In genomic region chr11:68020575-68020974, GRCh38 we compare ENCODE assay signal across 10 cellular contexts. TPM values are rescaled to one million over a fixed set of nuclear protein-coding genes. Genes with fewer than 3 reads are reported as not detected.
A peak's percentile ranks its signal among the peaks of the same experiment; 100 is the strongest.
DNase-seq lines count a peak whose midpoint lies in the region; ATAC-seq and TF ChIP-seq lines count a peak whose summit lies in the region.
"Had no signal": no experiment of that assay in that cellular context is flagged by ENCODE, and none has a peak within 500 bp of the region (broad histone marks: within the 10 kb centered on the region; RNA-seq: fewer than 3 reads in every experiment).

No MANE protein-coding gene starts in this region.

- H3K27me3 ChIP-seq in mammary epithelial cell (ENCODE audit: insufficient read depth, low read length) = no peaks in the 10 kb centered on the region

- H3K4me3 ChIP-seq in NB4 (ENCODE audit: low read depth, low read length) = no peak overlapping the region
- no peak overlapping the region for H3K4me3 ChIP-seq in mammary epithelial cell (replicated peaks in 1 of 3; ENCODE audit: insufficient read depth in 1 of 3, low read depth in 2 of 3, low read length in 3 of 3)
- H3K4me3 ChIP-seq: skin epidermis had no signal

- CTCF ChIA-PET in mammary epithelial cell (lab: Charles Lee; ENCODE audit: low non-redundant PET) = interaction anchor here (0.6 kb wide), 1 partner anchor 11 kb away, joined by 7 read pairs; no protein-coding TSS in a partner anchor

- no peak overlapping the region for H3K9ac ChIP-seq in mammary epithelial cell (ENCODE audit: insufficient read depth, low read length)

- peak; percentile 54 for DNase-seq in Daoy (ENCODE audit: low read depth)
- peak; percentile 63 for DNase-seq in NB4 (ENCODE audit: low read depth)
- DNase-seq in mammary epithelial cell = no peak
- peak; percentile 40 to 46 for DNase-seq in lung microvascular endothelial cell (ENCODE audit: low read depth in 2 of 2)
- no peak for DNase-seq in activated T-cell treated with anti-CD3 and anti-CD28 coated beads for 4 hours
- DNase-seq in NCI-H2081 treated with DMSO at 0.1 percent for 48 hours (lab: John Stamatoyannopoulos, UW) = no peak
- no peak for DNase-seq in MV-4-11 (lab: John Stamatoyannopoulos, UW)
- DNase-seq: activated T-cell treated with anti-CD3 and anti-CD28 coated beads, Interleukin-2, amount 50 U/mL, for 4 hours had no signal

- in situ Hi-C loops in mammary epithelial cell (cut with MboI; ENCODE audit: low sequenced_read_pairs in 2 of 2) = no loop called here

- no peaks in the 10 kb centered on the region for H3K9me3 ChIP-seq in mammary epithelial cell (replicated peaks; ENCODE audit: insufficient read depth, low read length)

- no peaks in the 10 kb centered on the region for H3K36me3 ChIP-seq in mammary epithelial cell (ENCODE audit: insufficient read depth, low read length)

- no peak for ATAC-seq in GM18520 (IDR thresholded peaks at IDR 0.05; ENCODE audit: unreplicated experiment)
- ATAC-seq: activated T-cell treated with anti-CD3 and anti-CD28 coated beads, Interleukin-2, amount 50 U/mL, for 4 hours had no signal

- H4K20me1 ChIP-seq in mammary epithelial cell (ENCODE audit: insufficient read depth, low read length) = no peaks in the 10 kb centered on the region

- H3K4me1 ChIP-seq in mammary epithelial cell (ENCODE audit: insufficient read depth, low read length) = peaks cover 12% of the 10 kb centered on the region

- H3K27ac ChIP-seq in mammary epithelial cell (ENCODE audit: insufficient read depth, low read depth, low read length) = no peak overlapping the region

- WGBS in mammary epithelial cell (ENCODE audit: low coverage, missing lambda C conversion rate) = 25% methylated on average over 10 of the region's 11 CpGs

- TF ChIP-seq CTCF in NB4 (IDR thresholded peaks at IDR 0.05; ENCODE audit: low read depth, low read length) (peak; percentile 28), mammary epithelial cell (conservative IDR thresholded peaks at IDR 0.05 in 1 of 2, IDR thresholded peaks at IDR 0.05 in 1 of 2; ENCODE audit: extremely low read depth in 1 of 2, insufficient read depth in 1 of 2, low read depth in 1 of 2, low read length in 2 of 2) (peak; percentile 8 to 41)

- no peak overlapping the region for H3K4me2 ChIP-seq in mammary epithelial cell (ENCODE audit: insufficient read depth, low read depth, low read length)

- TF ChIP-seq POLR2A in NB4 (IDR thresholded peaks at IDR 0.05; ENCODE audit: extremely low read depth, insufficient read length) = no peak

- intact Hi-C loops in mammary epithelial cell (cut with micrococcal nuclease) = loop anchor here (2.0 kb wide), 1 partner anchor 16 kb away; the partner anchor contains the start of gene UNC93B1

- dilution Hi-C loops in mammary epithelial cell (cut with HindIII; ENCODE audit: low sequenced_read_pairs) = no loop called here

- no TSS peak for BruUV-seq in mammary epithelial cell (replicated peaks; lab: Mats Ljungman, UMichigan)

- H2AFZ ChIP-seq in mammary epithelial cell (ENCODE audit: low read depth, low read length) = no peak overlapping the region

- no peaks in the 10 kb centered on the region for H3K79me2 ChIP-seq in mammary epithelial cell (ENCODE audit: insufficient read depth, low read length)

RNA-seq across cellular contexts. Expression of gene NDUFS8, which starts 9.9 kb away (rescaled TPM):
- 202 and 241 TPM in 2 replicates for total RNA-seq in Daoy (2014; rRNA removed; shearing (Covaris generic))
- total RNA-seq in mammary epithelial cell (100 to 1,000 TPM in 1 of 2 donors, 10 to 100 TPM in 1; 74.7 to 144 TPM), lung microvascular endothelial cell (106 and 107 TPM in 2 replicates)
- polyA plus RNA-seq in mammary epithelial cell = 106 TPM
- 171 TPM for polyA minus RNA-seq in mammary epithelial cell

RNA-seq across cellular contexts. Expression of gene ALDH3B1, which starts 10.4 kb away (rescaled TPM):
- 5.8 and 8.2 TPM in 2 replicates for total RNA-seq in Daoy (2014; rRNA removed; shearing (Covaris generic))
- total RNA-seq in mammary epithelial cell (10 to 100 TPM; 10.6 to 20.8 TPM), lung microvascular endothelial cell (0.20 and 0.44 TPM in 2 replicates)
- 8.7 TPM for polyA plus RNA-seq in mammary epithelial cell
- polyA minus RNA-seq in mammary epithelial cell = 2.8 TPM

RNA-seq across cellular contexts. Expression of gene UNC93B1, which starts 16.7 kb away (rescaled TPM):
- 11.7 and 26.5 TPM in 2 replicates for total RNA-seq in Daoy (2014; rRNA removed; shearing (Covaris generic))
- total RNA-seq in mammary epithelial cell = 10 to 100 TPM; 20.7 to 22.0 TPM
- 24.5 TPM for polyA plus RNA-seq in mammary epithelial cell
- 30.1 TPM for polyA minus RNA-seq in mammary epithelial cell
- 12.2 and 21.0 TPM in 2 replicates for total RNA-seq in lung microvascular endothelial cell

RNA-seq across cellular contexts. Expression of gene TCIRG1, which starts 18.2 kb away (rescaled TPM):
- total RNA-seq in Daoy (2014; rRNA removed; shearing (Covaris generic)) = 31.7 and 41.0 TPM in 2 replicates
- total RNA-seq in mammary epithelial cell = 10 to 100 TPM in 1 of 2 donors, 1 to 10 TPM in 1; 5.0 to 38.9 TPM
- 28.6 TPM for polyA plus RNA-seq in mammary epithelial cell
- 23.8 TPM for polyA minus RNA-seq in mammary epithelial cell
- 41.8 and 52.0 TPM in 2 replicates for total RNA-seq in lung microvascular endothelial cell

Comparison
In these comparisons a context has a peak if more than half of its experiments do, and no peak if none do; other contexts are left out.
1. DNase-seq: peak in Daoy (single experiment), NB4 (single experiment) and lung microvascular endothelial cell (2 of 2); none in mammary epithelial cell (single experiment), activated T-cell treated with anti-CD3 and anti-CD28 coated beads for 4 hours (single experiment), NCI-H2081 treated with DMSO at 0.1 percent for 48 hours (single experiment) and MV-4-11 (single experiment).